8 cellular contexts compared by ENCODE assay signal in genomic region chr13:75687145-75687763, GRCh38. TPM values are rescaled to one million over a fixed set of nuclear protein-coding genes. Genes with fewer than 3 reads are reported as not detected.
A peak's percentile ranks its signal among the peaks of the same experiment; 100 is the strongest.
DNase-seq lines count a peak whose midpoint lies in the region; ATAC-seq and TF ChIP-seq lines count a peak whose summit lies in the region.

No MANE protein-coding gene starts in this region.

- ATAC-seq in mucosa of descending colon (peak; percentile 62), GM18498 (IDR thresholded peaks at IDR 0.05; ENCODE audit: unreplicated experiment) (no peak)

- H3K9me2 ChIP-seq in DOHH2 (replicated peaks; ENCODE audit: control insufficient read depth, low read length) (no peaks in the 10 kb centered on the region), MM.1S (replicated peaks; ENCODE audit: insufficient read depth, low read length) (no peaks in the 10 kb centered on the region)

- intact Hi-C loops in mucosa of descending colon (cut with DNase I, micrococcal nuclease): no loop called here
- intact Hi-C loops in activated CD4-positive, alpha-beta memory T cell treated with anti-CD3 and anti-CD28 coated beads for 36 hours (cut with micrococcal nuclease): no loop called here

- CTCF ChIA-PET in activated CD4-positive, alpha-beta memory T cell treated with anti-CD3 and anti-CD28 coated beads for 36 hours (lab: Charles Lee): interaction anchor here (0.7 to 4.7 kb wide), 4 partner anchors 9 to 190 kb away, joined by 3 to 54 read pairs (median 9); no protein-coding TSS in a partner anchor

- H3K9me3 Mint-ChIP-seq in activated CD4-positive, alpha-beta memory T cell treated with anti-CD3 and anti-CD28 coated beads for 36 hours: no peaks in the 10 kb centered on the region

- peaks cover 14% of the 10 kb centered on the region for H3K4me1 Mint-ChIP-seq in activated CD4-positive, alpha-beta memory T cell treated with anti-CD3 and anti-CD28 coated beads for 36 hours (ENCODE audit: low read depth)

- H3K27ac Mint-ChIP-seq in activated CD4-positive, alpha-beta memory T cell treated with anti-CD3 and anti-CD28 coated beads for 36 hours: no peak overlapping the region

- H3K4me1 ChIP-seq in DOHH2 (ENCODE audit: control insufficient read depth, low read length) (no peaks in the 10 kb centered on the region), MM.1S (ENCODE audit: low read length) (no peaks in the 10 kb centered on the region), mucosa of descending colon (ENCODE audit: low read depth) (no peaks in the 10 kb centered on the region)

- no peaks in the 10 kb centered on the region for H3K79me2 ChIP-seq in DOHH2 (ENCODE audit: control insufficient read depth, low read length)
- H3K79me2 ChIP-seq in MM.1S (ENCODE audit: low read length): no peaks in the 10 kb centered on the region

- H3K4me2 ChIP-seq in DOHH2 (ENCODE audit: low read length): no peak overlapping the region
- no peak overlapping the region for H3K4me2 ChIP-seq in MM.1S (ENCODE audit: low read depth, low read length)

- H3K36me3 ChIP-seq in DOHH2 (ENCODE audit: control insufficient read depth, low read length) (no peaks in the 10 kb centered on the region), MM.1S (replicated peaks; ENCODE audit: insufficient read depth, low read length) (no peaks in the 10 kb centered on the region), brain microvascular endothelial cell (replicated peaks) (peaks cover 2% of the 10 kb centered on the region), mucosa of descending colon (ENCODE audit: low read depth) (no peaks in the 10 kb centered on the region)

- H3K9me3 ChIP-seq in DOHH2 (ENCODE audit: control insufficient read depth, insufficient read depth, low read length) (no peaks in the 10 kb centered on the region), MM.1S (replicated peaks; ENCODE audit: insufficient read depth, low read length) (no peaks in the 10 kb centered on the region), mucosa of descending colon (no peaks in the 10 kb centered on the region)

- H3K36me3 Mint-ChIP-seq in activated CD4-positive, alpha-beta memory T cell treated with anti-CD3 and anti-CD28 coated beads for 36 hours: peaks cover 1% of the 10 kb centered on the region

- no peak overlapping the region for H2AFZ ChIP-seq in MM.1S (ENCODE audit: low read length)

- no peaks in the 10 kb centered on the region for H3F3A ChIP-seq in DOHH2 (ENCODE audit: control insufficient read depth, insufficient read depth)
- H3F3A ChIP-seq in MM.1S (ENCODE audit: insufficient read depth, low read length): no peaks in the 10 kb centered on the region

- H3K27me3 Mint-ChIP-seq in activated CD4-positive, alpha-beta memory T cell treated with anti-CD3 and anti-CD28 coated beads for 36 hours: no peaks in the 10 kb centered on the region

- H3K9ac ChIP-seq in MM.1S (ENCODE audit: low read length): no peak overlapping the region

- POLR2A ChIA-PET in activated CD4-positive, alpha-beta memory T cell treated with anti-CD3 and anti-CD28 coated beads for 36 hours (lab: Charles Lee): no interaction called here

- H3K27me3 ChIP-seq in DOHH2 (ENCODE audit: control insufficient read depth, low read length) (no peaks in the 10 kb centered on the region), MM.1S (replicated peaks; ENCODE audit: insufficient read depth, low read length) (no peaks in the 10 kb centered on the region), brain microvascular endothelial cell (replicated peaks) (no peaks in the 10 kb centered on the region)

- DNase-seq in MM.1S: peak; percentile 22
- DNase-seq in brain microvascular endothelial cell: peak; percentile 41
- peak in 1 of 3 donors; percentile 9 for DNase-seq in mucosa of descending colon
- no peak for DNase-seq in mesenteric fat pad (ENCODE audit: low spot score)
- no peak for DNase-seq in activated CD4-positive, alpha-beta memory T cell treated with anti-CD3 and anti-CD28 coated beads for 36 hours
- no peak for DNase-seq in effector CD4-positive, alpha-beta T cell

- no peaks in the 10 kb centered on the region for H4K20me1 ChIP-seq in DOHH2 (ENCODE audit: control insufficient read depth, insufficient read depth, low read depth, low read length)
- no peaks in the 10 kb centered on the region for H4K20me1 ChIP-seq in MM.1S (ENCODE audit: insufficient read depth, low read length)

- peak; percentile 45 for TF ChIP-seq CTCF in DOHH2 (IDR thresholded peaks at IDR 0.05; ENCODE audit: low read depth, low read length, poor library complexity, severe bottlenecking)
- TF ChIP-seq CTCF in MM.1S (IDR thresholded peaks at IDR 0.05; ENCODE audit: low read length): peak; percentile 40
- peak; percentile 58 for TF ChIP-seq CTCF in brain microvascular endothelial cell (IDR thresholded peaks at IDR 0.05; ENCODE audit: low read depth, low read length, missing control alignments)
- TF ChIP-seq CTCF in mucosa of descending colon (IDR thresholded peaks at IDR 0.05): peak; percentile 13

- H3K4me3 Mint-ChIP-seq in activated CD4-positive, alpha-beta memory T cell treated with anti-CD3 and anti-CD28 coated beads for 36 hours: no peak overlapping the region

- H3K4me3 ChIP-seq in DOHH2 (ENCODE audit: low read length) (no peak overlapping the region), MM.1S (ENCODE audit: low read length) (no peak overlapping the region), brain microvascular endothelial cell (ENCODE audit: low read depth, low read length) (no peak overlapping the region), mucosa of descending colon (no peak overlapping the region)

- no peak overlapping the region for H3K27ac ChIP-seq in DOHH2 (ENCODE audit: low read depth, low read length)
- H3K27ac ChIP-seq in MM.1S (ENCODE audit: low read length): no peak overlapping the region
- H3K27ac ChIP-seq in brain microvascular endothelial cell: no peak overlapping the region

- in situ Hi-C loops in brain microvascular endothelial cell (cut with HindIII; ENCODE audit: low pct_ligation_motif_present, low sequenced_read_pairs): no loop called here

RNA-seq across cellular contexts. Expression of gene LMO7, which starts 51.1 kb away (rescaled TPM):
- 100 to 1,000 TPM; 127 to 243 (median 212) TPM for total RNA-seq in mucosa of descending colon
- 8.2 TPM for total RNA-seq in mesenteric fat pad
- 1 to 10 TPM; 7.8 to 8.7 TPM for total RNA-seq in activated CD4-positive, alpha-beta memory T cell treated with anti-CD3 and anti-CD28 coated beads for 36 hours

Comparison
In these comparisons a context has a peak if more than half of its experiments do, and no peak if none do; other contexts are left out.
1. DNase-seq: peak in MM.1S (single experiment) and brain microvascular endothelial cell (single experiment); none in mesenteric fat pad (single experiment), activated CD4-positive, alpha-beta memory T cell treated with anti-CD3 and anti-CD28 coated beads for 36 hours (single experiment) and effector CD4-positive, alpha-beta T cell (single experiment).
2. RNA of gene LMO7, which starts 51.1 kb away (total RNA-seq): 127 to 243 TPM in mucosa of descending colon; 7.8 to 8.7 TPM in activated CD4-positive, alpha-beta memory T cell treated with anti-CD3 and anti-CD28 coated beads for 36 hours and 8.2 TPM in mesenteric fat pad (single experiment); every median in the first group is over 10 times any median in the second.
3. Peak in every context shown above with its lines, with median percentiles within 50 percentile points of each other: CTCF ChIP-seq.